14 cellular contexts compared by ENCODE assay signal in the genomic region with DNA sequence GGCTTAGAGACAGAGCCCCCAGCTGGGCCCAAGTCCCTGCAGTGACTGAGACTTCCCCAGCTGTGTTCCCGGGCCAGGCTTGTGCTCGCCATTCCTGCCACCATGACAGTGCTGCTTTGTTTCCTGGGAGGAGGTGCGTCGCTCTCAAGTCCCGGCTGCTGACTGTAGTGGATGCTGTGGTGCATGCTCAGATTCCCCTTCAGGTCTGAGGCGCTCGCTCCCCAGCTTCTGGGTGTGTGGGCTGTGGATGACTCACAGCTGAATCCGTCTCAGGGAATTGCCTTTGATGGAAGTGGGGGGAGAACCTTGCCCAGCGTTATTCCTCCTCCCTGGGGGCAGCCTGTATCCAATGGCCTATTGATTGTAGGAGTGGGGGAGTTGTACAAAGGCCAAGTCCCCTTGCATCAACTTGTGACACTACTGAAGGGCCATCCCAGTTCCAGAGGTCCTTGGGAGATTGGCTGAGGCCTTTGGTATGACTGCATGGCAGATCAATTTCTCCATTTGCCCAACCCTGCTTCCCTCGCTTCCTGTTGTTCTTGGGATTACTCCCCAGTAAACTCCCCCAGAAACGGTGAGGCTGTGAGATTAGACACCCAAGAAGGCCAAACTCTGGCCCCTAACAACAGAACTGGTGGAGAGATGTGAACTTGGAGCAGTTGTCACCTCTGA. TPM values are rescaled to one million over a fixed set of nuclear protein-coding genes. Genes with fewer than 3 reads are reported as not detected.
A peak's percentile ranks its signal among the peaks of the same experiment; 100 is the strongest.
DNase-seq lines count a peak whose midpoint lies in the region; ATAC-seq and TF ChIP-seq lines count a peak whose summit lies in the region.
"Had no signal": no experiment of that assay in that cellular context is flagged by ENCODE, and none has a peak within 500 bp of the region (broad histone marks: within the 10 kb centered on the region; RNA-seq: fewer than 3 reads in every experiment).

No MANE protein-coding gene starts in this region.

- no peak overlapping the region for H3K27ac Mint-ChIP-seq in stimulated activated naive CD8-positive, alpha-beta T cell treated with anti-CD3 and anti-CD28 coated beads, Interleukin-15, amount 100 ng/mL, for 72 hours
- H3K27ac Mint-ChIP-seq: T-helper 1 cell treated with Interleukin-12 subunit alpha and Interleukin-12 subunit beta and Interleukin-4 antibody, amounts not matched to agents 30 μg/mL and 1 μg/mL, for 36 hours had no signal

- H3K4me3 Mint-ChIP-seq in stimulated activated naive CD8-positive, alpha-beta T cell treated with anti-CD3 and anti-CD28 coated beads, Interleukin-15, amount 100 ng/mL, for 72 hours: no peak overlapping the region
- H3K4me3 Mint-ChIP-seq: T-helper 1 cell treated with Interleukin-12 subunit alpha and Interleukin-12 subunit beta and Interleukin-4 antibody, amounts not matched to agents 30 μg/mL and 1 μg/mL, for 36 hours had no signal

- H3K4me3 ChIP-seq in A673 (ENCODE audit: low read depth, low read length, poor library complexity, severe bottlenecking) (no peak overlapping the region), iPS-20b (ENCODE audit: low read length) (peak overlapping the region; percentile 49; the same call in 1 of the 2 replicates), psoas muscle (no peak overlapping the region)
- H3K4me3 ChIP-seq: A549, cardiac muscle cell had no signal

- H3K36me3 ChIP-seq in A673 (ENCODE audit: insufficient read depth, low read length, poor library complexity, severe bottlenecking) (no peaks in the 10 kb centered on the region), iPS-20b (ENCODE audit: insufficient read depth, low read depth, low read length) (no peaks in the 10 kb centered on the region), psoas muscle (ENCODE audit: insufficient read depth in 1 of 2, low read depth in 1 of 2) (no peaks in the 10 kb centered on the region)
- H3K36me3 ChIP-seq: cardiac muscle cell had no signal

- intact Hi-C loops in A673 (cut with micrococcal nuclease; ENCODE audit: unreplicated experiment): no loop called here
- intact Hi-C loops in psoas muscle (cut with DNase I): no loop called here
- intact Hi-C loops in left ventricle myocardium superior (cut with micrococcal nuclease): no loop called here

- CTCF ChIA-PET in A673 (lab: Charles Lee): interaction anchor here (2.4 kb wide), 1 partner anchor 8 kb away, joined by 20 read pairs; no protein-coding TSS in a partner anchor

- H3K4me1 ChIP-seq in A673 (ENCODE audit: insufficient read depth, low read length, poor library complexity, severe bottlenecking) (peaks cover 96% of the 10 kb centered on the region), iPS-20b (ENCODE audit: insufficient read depth, low read length) (peaks cover 11% of the 10 kb centered on the region), psoas muscle (no peaks in the 10 kb centered on the region)
- H3K4me1 ChIP-seq: A549 had no signal

- peaks cover 53% of the 10 kb centered on the region for H3K27me3 Mint-ChIP-seq in stimulated activated naive CD8-positive, alpha-beta T cell treated with anti-CD3 and anti-CD28 coated beads, Interleukin-15, amount 100 ng/mL, for 72 hours

- TF ChIP-seq CTCF in A673 (conservative IDR thresholded peaks at IDR 0.05; ENCODE audit: low read depth, low read length) (0 out of 2 replicates have a peak, but pooled peaks have one; percentile 25), psoas muscle (IDR thresholded peaks at IDR 0.05) (no peak)

- no peak for ATAC-seq in psoas muscle
- ATAC-seq in stimulated activated naive CD8-positive, alpha-beta T cell treated with anti-CD3 and anti-CD28 coated beads, Interleukin-15, amount 100 ng/mL, for 72 hours: no peak
- no peak for ATAC-seq in left ventricle myocardium superior
- ATAC-seq: A549 had no signal

- H3K9me3 ChIP-seq in A673 (ENCODE audit: low read depth, low read length, poor library complexity, severe bottlenecking) (no peaks in the 10 kb centered on the region), iPS-20b (ENCODE audit: insufficient read depth, low read depth, low read length) (no peaks in the 10 kb centered on the region), psoas muscle (no peaks in the 10 kb centered on the region)
- H3K9me3 ChIP-seq: A549 had no signal

- H3K27ac ChIP-seq in A673 (ENCODE audit: low read depth, low read length, poor library complexity, severe bottlenecking) (peak overlapping the region; percentile 96), iPS-20b (ENCODE audit: low read length) (no peak overlapping the region), psoas muscle (no peak overlapping the region)
- H3K27ac ChIP-seq: A549, cardiac muscle cell had no signal

- BruUV-seq in A673 (replicated peaks; lab: Mats Ljungman, UMichigan): no TSS peak

- WGBS in psoas muscle, 3 donors: 61 to 67% (median 67%) methylated on average over 11 of the region's 11 CpGs

- H3K9ac ChIP-seq in iPS-20b (ENCODE audit: low read depth, low read length): peak overlapping the region; percentile 58; the same call in 1 of the 2 replicates

- H3K27me3 ChIP-seq in A673 (replicated peaks; ENCODE audit: insufficient read depth, low read depth, low read length, poor library complexity): no peaks in the 10 kb centered on the region
- peaks cover 6% of the 10 kb centered on the region; the same call in 1 of the 2 replicates for H3K27me3 ChIP-seq in iPS-20b (ENCODE audit: insufficient read depth, low read length)
- peaks cover 0 to 3% (median 0%) of the 10 kb centered on the region in 3 donors for H3K27me3 ChIP-seq in psoas muscle (ENCODE audit: insufficient read depth in 3 of 3, low read length in 2 of 3)
- H3K27me3 ChIP-seq: cardiac muscle cell had no signal

- no peaks in the 10 kb centered on the region for H3K9me3 Mint-ChIP-seq in stimulated activated naive CD8-positive, alpha-beta T cell treated with anti-CD3 and anti-CD28 coated beads, Interleukin-15, amount 100 ng/mL, for 72 hours
- H3K9me3 Mint-ChIP-seq: T-helper 1 cell treated with Interleukin-12 subunit alpha and Interleukin-12 subunit beta and Interleukin-4 antibody, amounts not matched to agents 30 μg/mL and 1 μg/mL, for 36 hours had no signal

- POLR2A ChIA-PET in A673 (lab: Charles Lee; ENCODE audit: low non-redundant PET): interaction anchor here (0.6 to 0.8 kb wide), 2 partner anchors 18 to 21 kb away, joined by 5 read pairs; a partner anchor contains a TSS

- H3K4me1 Mint-ChIP-seq in stimulated activated naive CD8-positive, alpha-beta T cell treated with anti-CD3 and anti-CD28 coated beads, Interleukin-15, amount 100 ng/mL, for 72 hours: peaks cover 9% of the 10 kb centered on the region

- peak; percentile 94 for DNase-seq in A673 (ENCODE audit: low spot score)
- DNase-seq in HT1080 (ENCODE audit: low read depth): peak; percentile 94
- peak; percentile 87 for DNase-seq in astrocyte of the hippocampus (ENCODE audit: low read depth, low spot score)
- no peak for DNase-seq in MV-4-11 (lab: John Stamatoyannopoulos, UW)
- DNase-seq in psoas muscle: no peak
- no peak for DNase-seq in stimulated activated naive CD8-positive, alpha-beta T cell treated with anti-CD3 and anti-CD28 coated beads, Interleukin-15, amount 100 ng/mL, for 72 hours
- DNase-seq in left ventricle myocardium superior: no peak
- DNase-seq: NCI-H748 treated with DMSO at 0.1 percent for 48 hours; stimulated activated naive CD4-positive, alpha-beta T cell had no signal

RNA-seq across cellular contexts. Expression of a gene that starts 17.8 kb away (rescaled TPM):
- total RNA-seq in A673 (2021) (83.3 and 92.9 TPM in 2 replicates), psoas muscle (under 1 TPM in 3 of 4 donors, not detected in 1; 0.12 to 0.38 (median 0.14) TPM), left ventricle myocardium superior (not detected)
- total RNA-seq in HT1080 (2014; rRNA removed; shearing (Covaris generic)): not detected in 2 replicates
- 0.17 TPM in 2 replicates for polyA plus RNA-seq in HT1080 (2015; cell fraction: cytosol; rRNA removed)
- polyA plus RNA-seq in HT1080 (2015; cell fraction: nucleus; rRNA removed): 0.20 TPM in 1 of 2 replicates, not detected in the other
- under 1 TPM; 0.04 to 0.21 (median 0.07) TPM for polyA plus RNA-seq in psoas muscle
- total RNA-seq: glomerular endothelial cell had no signal
- polyA plus RNA-seq: A549 had no signal

RNA-seq across cellular contexts. Expression of a gene that starts 51.8 kb away (rescaled TPM):
- 109 and 113 TPM in 2 replicates for total RNA-seq in A673 (2021)
- 105 and 115 TPM in 2 replicates for total RNA-seq in HT1080 (2014; rRNA removed; shearing (Covaris generic))
- polyA plus RNA-seq in HT1080 (2015; cell fraction: cytosol; rRNA removed): 98.1 and 129 TPM in 2 replicates
- 90.3 and 94.5 TPM in 2 replicates for polyA plus RNA-seq in HT1080 (2015; cell fraction: nucleus; rRNA removed)
- 100 to 1,000 TPM in 3 of 4 donors, 10 to 100 TPM in 1; 65.2 to 210 (median 131) TPM for total RNA-seq in psoas muscle
- 100 to 1,000 TPM in 2 of 3 donors, 10 to 100 TPM in 1; 91.7 to 253 (median 163) TPM for polyA plus RNA-seq in psoas muscle
- 38.6 TPM for total RNA-seq in left ventricle myocardium superior

RNA-seq across cellular contexts. Expression of a gene that starts 59.1 kb away (rescaled TPM):
- total RNA-seq in A673 (2021): 89.5 and 106 TPM in 2 replicates
- total RNA-seq in HT1080 (2014; rRNA removed; shearing (Covaris generic)): 21.6 and 36.0 TPM in 2 replicates
- polyA plus RNA-seq in HT1080 (2015; cell fraction: cytosol; rRNA removed): 53.1 and 54.8 TPM in 2 replicates
- polyA plus RNA-seq in HT1080 (2015; cell fraction: nucleus; rRNA removed): 32.9 and 35.2 TPM in 2 replicates
- 1,000 to 10,000 TPM in 1 of 4 donors, 100 to 1,000 TPM in 3; 236 to 1,187 (median 448) TPM for total RNA-seq in psoas muscle
- 100 to 1,000 TPM in 2 of 3 donors, 10 to 100 TPM in 1; 41.6 to 905 (median 582) TPM for polyA plus RNA-seq in psoas muscle
- total RNA-seq in left ventricle myocardium superior: 13.3 TPM

Comparison
In these comparisons a context has a peak if more than half of its experiments do, and no peak if none do; other contexts are left out.
1. DNase-seq: peak in A673 (single experiment), HT1080 (single experiment) and astrocyte of the hippocampus (single experiment); none in MV-4-11 (single experiment), psoas muscle (0 of 2), stimulated activated naive CD8-positive, alpha-beta T cell treated with anti-CD3 and anti-CD28 coated beads, Interleukin-15, amount 100 ng/mL, for 72 hours (0 of 2) and left ventricle myocardium superior (single experiment).
2. RNA of a gene that starts 17.8 kb away (total RNA-seq): 83.3 to 92.9 TPM in A673; 0.12 to 0.38 TPM in psoas muscle, not detected in left ventricle myocardium superior (single experiment) and not detected in HT1080; every median in the first group is over 10 times any median in the second.